30 cellular contexts compared by ENCODE assay signal in the genomic region with DNA sequence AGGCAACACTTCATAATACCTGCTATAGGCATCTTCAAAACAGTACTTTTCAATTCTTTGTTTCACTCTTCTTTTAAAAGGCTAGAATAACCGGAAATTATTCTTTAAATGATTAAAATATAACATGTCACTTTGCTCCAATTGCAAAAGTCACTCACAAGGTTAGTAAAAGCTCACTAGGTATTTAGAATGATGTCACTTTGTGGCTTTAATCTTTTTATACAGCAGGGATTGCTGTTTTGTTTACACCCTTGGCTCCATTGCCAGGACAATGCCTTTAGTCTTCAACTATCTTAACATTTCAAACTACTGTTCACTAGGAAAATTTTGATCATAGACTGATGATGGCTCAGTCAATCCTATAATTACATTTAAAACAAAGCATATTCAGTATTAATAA.
DNase-seq lines count a peak whose midpoint lies in the region; ATAC-seq and TF ChIP-seq lines count a peak whose summit lies in the region.
"Had no signal": no experiment of that assay in that cellular context is flagged by ENCODE, and none has a peak within 500 bp of the region (broad histone marks: within the 10 kb centered on the region; RNA-seq: fewer than 3 reads in every experiment).

No MANE protein-coding gene starts in this region.

- peaks cover 29% of the 10 kb centered on the region for H3K4me1 Mint-ChIP-seq in chondrocyte (ENCODE audit: low read depth)

- TF ChIP-seq CTCF in chondrocyte (IDR thresholded peaks at IDR 0.05) = no peak

- no peak overlapping the region for H3K4me3 Mint-ChIP-seq in chondrocyte (ENCODE audit: unreplicated experiment)
- H3K4me3 Mint-ChIP-seq: activated CD4-positive, alpha-beta T cell treated with anti-CD3 and anti-CD28 coated beads for 36 hours; activated CD8-positive, alpha-beta T cell treated with anti-CD3 and anti-CD28 coated beads for 36 hours; B cell; CD8-positive, alpha-beta T cell had no signal

- H3K9me3 Mint-ChIP-seq in chondrocyte (ENCODE audit: low read depth) = no peaks in the 10 kb centered on the region
- H3K9me3 Mint-ChIP-seq: activated CD8-positive, alpha-beta T cell treated with anti-CD3 and anti-CD28 coated beads for 36 hours; activated naive CD4-positive, alpha-beta T cell treated with anti-CD3 and anti-CD28 coated beads, Interleukin-2, amount 50 U/mL, for 72 hours; activated T-helper 2 cell treated with anti-CD3 and anti-CD28 coated beads, Interferon-gamma antibody, Interleukin-2, Interleukin-4, amounts not matched to agents 10 μg/mL and 5 μg/mL and 100 μg/mL, durations not matched to agents 14 hours and 24 hours and 36 hours; CD8-positive, alpha-beta T cell had no signal

- H3K27me3 Mint-ChIP-seq in chondrocyte (ENCODE audit: low read depth) = no peaks in the 10 kb centered on the region
- H3K27me3 Mint-ChIP-seq: activated CD4-positive, alpha-beta T cell treated with anti-CD3 and anti-CD28 coated beads for 36 hours; activated CD8-positive, alpha-beta T cell treated with anti-CD3 and anti-CD28 coated beads for 36 hours; B cell had no signal

- H3K36me3 Mint-ChIP-seq in chondrocyte (ENCODE audit: low read depth) = peaks cover 2% of the 10 kb centered on the region
- H3K36me3 Mint-ChIP-seq: activated naive CD4-positive, alpha-beta T cell treated with anti-CD3 and anti-CD28 coated beads, Interleukin-2, amount 50 U/mL, for 72 hours had no signal

- peak; percentile 2 for DNase-seq in COLO829 (ENCODE audit: low spot score)
- peak; percentile 10 for DNase-seq in LHCN-M2 (ENCODE audit: low read depth)
- DNase-seq in chondrocyte (ENCODE audit: low spot score) = no peak
- DNase-seq in left lobe of liver (ENCODE audit: low spot score) = no peak
- DNase-seq in stimulated activated CD4-positive, alpha-beta T cell treated with anti-CD3 and anti-CD28 coated beads, Interleukin-15, amount 100 ng/mL, for 24 hours = no peak
- DNase-seq in HuH-7.5 (ENCODE audit: low spot score) = no peak
- DNase-seq: ACHN; activated CD4-positive, alpha-beta T cell treated with anti-CD3 and anti-CD28 coated beads for 36 hours; activated CD8-positive, alpha-beta memory T cell treated with anti-CD3 and anti-CD28 coated beads, Interleukin-2, amount 50 U/mL, for 48 hours; activated CD8-positive, alpha-beta T cell treated with anti-CD3 and anti-CD28 coated beads for 36 hours; amygdala; CD8-positive, alpha-beta T cell; esophagus squamous epithelium; H7; Kasumi-1; left lung; mesenchymal stem cell; NCI-H146; NCI-H446 treated with DMSO at 0.1 percent for 48 hours; NCI-H774; sigmoid colon; SJCRH30; stimulated activated CD4-positive, alpha-beta T cell treated with anti-CD3 and anti-CD28 coated beads, Interleukin-4, amount 100 ng/mL, for 24 hours; SW 1271; T-helper 9 cell; tibial artery had no signal

- ATAC-seq in left lobe of liver (peak; percentile 68), HG03460 (IDR thresholded peaks at IDR 0.05; ENCODE audit: unreplicated experiment) (no peak)
- ATAC-seq: activated CD4-positive, alpha-beta T cell treated with anti-CD3 and anti-CD28 coated beads for 36 hours; activated CD8-positive, alpha-beta T cell treated with anti-CD3 and anti-CD28 coated beads for 36 hours; CD8-positive, alpha-beta T cell; left lung had no signal

- peak overlapping the region; percentile 27 for H3K27ac Mint-ChIP-seq in chondrocyte (ENCODE audit: unreplicated experiment)
- H3K27ac Mint-ChIP-seq: activated CD4-positive, alpha-beta T cell treated with anti-CD3 and anti-CD28 coated beads for 36 hours; activated CD8-positive, alpha-beta T cell treated with anti-CD3 and anti-CD28 coated beads for 36 hours; activated naive CD4-positive, alpha-beta T cell treated with anti-CD3 and anti-CD28 coated beads, Interleukin-2, amount 50 U/mL, for 72 hours; activated T-helper 2 cell treated with anti-CD3 and anti-CD28 coated beads, Interferon-gamma antibody, Interleukin-2, Interleukin-4, amounts not matched to agents 10 μg/mL and 5 μg/mL and 100 μg/mL, durations not matched to agents 14 hours and 24 hours and 36 hours; B cell; CD8-positive, alpha-beta T cell had no signal

Comparison
In these comparisons a context has a peak if more than half of its experiments do, and no peak if none do; other contexts are left out.
1. DNase-seq: peak in COLO829 (single experiment) and LHCN-M2 (single experiment); none in chondrocyte (single experiment), left lobe of liver (single experiment), stimulated activated CD4-positive, alpha-beta T cell treated with anti-CD3 and anti-CD28 coated beads, Interleukin-15, amount 100 ng/mL, for 24 hours (single experiment) and HuH-7.5 (single experiment).